In the genomic region with DNA sequence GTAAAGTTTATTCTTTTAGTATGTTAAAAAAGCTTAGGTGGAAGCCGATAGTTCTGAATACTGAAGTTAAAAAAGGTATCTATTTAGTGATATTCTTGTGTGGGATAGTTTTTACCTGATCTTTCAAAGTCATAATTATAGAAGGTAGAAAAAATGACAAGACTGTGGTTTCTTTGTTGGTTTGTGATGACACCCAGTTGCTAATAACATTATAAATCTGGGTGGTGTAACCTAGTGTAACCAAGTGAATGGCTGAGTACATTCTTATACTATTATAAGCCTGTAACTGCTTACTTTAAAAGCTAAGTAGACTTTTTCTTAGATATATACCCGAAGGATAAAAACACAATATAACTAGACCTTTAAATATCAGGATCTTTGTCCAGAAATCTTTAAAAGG, we compare ENCODE assay signal across 8 cellular contexts. TPM values are rescaled to one million over a fixed set of nuclear protein-coding genes. Genes with fewer than 3 reads are reported as not detected.
DNase-seq lines count a peak whose midpoint lies in the region; ATAC-seq and TF ChIP-seq lines count a peak whose summit lies in the region.

No MANE protein-coding gene starts in this region.

- no peaks in the 10 kb centered on the region for H3K27me3 Mint-ChIP-seq in stimulated activated naive CD8-positive, alpha-beta T cell treated with anti-CD3 and anti-CD28 coated beads, Interleukin-15, Interleukin-2, amounts not matched to agents 100 ng/mL and 50 ng/mL, for 24 hours
- peaks cover 4% of the 10 kb centered on the region for H3K27me3 Mint-ChIP-seq in activated T-helper 1 cell treated with anti-CD3 and anti-CD28 coated beads, Interleukin-12 subunit alpha, Interleukin-12 subunit beta, Interleukin-2, Interleukin-4 antibody, amounts not matched to agents 30 ng/mL and 10 ng/mL and 1 ng/mL, durations not matched to agents 14 hours and 24 hours and 36 hours (ENCODE audit: insufficient read depth)
- peaks cover 25 to 26% (median 26%) of the 10 kb centered on the region in 3 donors for H3K27me3 Mint-ChIP-seq in immature natural killer cell (ENCODE audit: low read depth in 3 of 3)

- H3K9me3 ChIP-seq in transverse colon = no peaks in the 10 kb centered on the region

- H3K4me1 Mint-ChIP-seq in stimulated activated naive CD8-positive, alpha-beta T cell treated with anti-CD3 and anti-CD28 coated beads, Interleukin-15, Interleukin-2, amounts not matched to agents 100 ng/mL and 50 ng/mL, for 24 hours (ENCODE audit: low read depth) = peaks cover 64% of the 10 kb centered on the region
- H3K4me1 Mint-ChIP-seq in activated T-helper 1 cell treated with anti-CD3 and anti-CD28 coated beads, Interleukin-12 subunit alpha, Interleukin-12 subunit beta, Interleukin-2, Interleukin-4 antibody, amounts not matched to agents 30 ng/mL and 10 ng/mL and 1 ng/mL, durations not matched to agents 14 hours and 24 hours and 36 hours (ENCODE audit: low read depth) = peaks cover 70% of the 10 kb centered on the region
- H3K4me1 Mint-ChIP-seq in immature natural killer cell = peaks cover 72 to 81% of the 10 kb centered on the region in 2 donors

- no peaks in the 10 kb centered on the region for H3K36me3 ChIP-seq in transverse colon

- H3K27me3 ChIP-seq in transverse colon = no peaks in the 10 kb centered on the region

- H3K4me3 ChIP-seq in transverse colon = peak overlapping the region; percentile 6 to 88 (median 84)

- peak overlapping the region; percentile 99 for H3K4me3 Mint-ChIP-seq in stimulated activated naive CD8-positive, alpha-beta T cell treated with anti-CD3 and anti-CD28 coated beads, Interleukin-15, Interleukin-2, amounts not matched to agents 100 ng/mL and 50 ng/mL, for 24 hours
- peak overlapping the region; percentile 94 for H3K4me3 Mint-ChIP-seq in activated T-helper 1 cell treated with anti-CD3 and anti-CD28 coated beads, Interleukin-12 subunit alpha, Interleukin-12 subunit beta, Interleukin-2, Interleukin-4 antibody, amounts not matched to agents 30 ng/mL and 10 ng/mL and 1 ng/mL, durations not matched to agents 14 hours and 24 hours and 36 hours
- H3K4me3 Mint-ChIP-seq in immature natural killer cell = peak overlapping the region; percentile 92 to 98 (median 95)

- no peak for DNase-seq in stimulated activated naive CD8-positive, alpha-beta T cell treated with anti-CD3 and anti-CD28 coated beads, Interleukin-15, Interleukin-2, amounts not matched to agents 100 U/mL and 50 U/mL, for 24 hours
- no peak for DNase-seq in activated T-helper 1 cell treated with anti-CD3 and anti-CD28 coated beads, Interleukin-12 subunit alpha, Interleukin-12 subunit beta, Interleukin-2, Interleukin-4 antibody, amounts not matched to agents 30 ng/mL and 10 ng/mL and 1 ng/mL, durations not matched to agents 14 hours and 24 hours and 36 hours (ENCODE audit: low spot score)
- DNase-seq in immature natural killer cell = peak; percentile 31 to 44 (median 41)
- DNase-seq in transverse colon = no peak
- no peak for DNase-seq in activated CD4-positive, CD25-positive, alpha-beta regulatory T cell (lab: John Stamatoyannopoulos, UW)
- no peak for DNase-seq in SK-N-DZ (ENCODE audit: low spot score)
- no peak for DNase-seq in SW 1271 (lab: John Stamatoyannopoulos, UW)

- no peaks in the 10 kb centered on the region for H3K9me3 Mint-ChIP-seq in stimulated activated naive CD8-positive, alpha-beta T cell treated with anti-CD3 and anti-CD28 coated beads, Interleukin-15, Interleukin-2, amounts not matched to agents 100 ng/mL and 50 ng/mL, for 24 hours
- no peaks in the 10 kb centered on the region for H3K9me3 Mint-ChIP-seq in activated T-helper 1 cell treated with anti-CD3 and anti-CD28 coated beads, Interleukin-12 subunit alpha, Interleukin-12 subunit beta, Interleukin-2, Interleukin-4 antibody, amounts not matched to agents 30 ng/mL and 10 ng/mL and 1 ng/mL, durations not matched to agents 14 hours and 24 hours and 36 hours
- peaks cover 0 to 1% (median 0%) of the 10 kb centered on the region in 6 donors for H3K9me3 Mint-ChIP-seq in immature natural killer cell

- TF ChIP-seq EP300 in transverse colon (IDR thresholded peaks at IDR 0.05; ENCODE audit: low read depth) = no peak

- in situ Hi-C loops in transverse colon (cut with MboI; ENCODE audit: low pct_ligation_motif_present in 1 of 4, low pct_unique_long_range_greater_than_20kb in 1 of 4, low sequenced_read_pairs in 3 of 4) = loop anchor here in 1 of 4 donors (5.0 kb wide), 1 partner anchor 100 kb away; no protein-coding TSS in a partner anchor

- peak overlapping the region; percentile 99 to 100 (median 100) for H3K27ac ChIP-seq in transverse colon

- no peak for TF ChIP-seq CTCF in transverse colon (IDR thresholded peaks at IDR 0.05)

- WGBS in transverse colon (ENCODE audit: low coverage in 1 of 2), 2 donors = 4 to 9% methylated on average over 2 of the region's 2 CpGs

- no peak for ATAC-seq in stimulated activated naive CD8-positive, alpha-beta T cell treated with anti-CD3 and anti-CD28 coated beads, Interleukin-15, Interleukin-2, amounts not matched to agents 100 U/mL and 50 U/mL, for 24 hours

- intact Hi-C loops in activated T-helper 1 cell treated with anti-CD3 and anti-CD28 coated beads, Interleukin-12 subunit alpha, Interleukin-12 subunit beta, Interleukin-2, Interleukin-4 antibody, amounts not matched to agents 30 ng/mL and 10 ng/mL and 1 ng/mL, durations not matched to agents 14 hours and 24 hours and 36 hours (cut with micrococcal nuclease) = loop anchor here (2.0 to 10.0 kb wide), 3 partner anchors 26 to 1508 kb away; no protein-coding TSS in a partner anchor
- intact Hi-C loops in transverse colon (cut with DNase I; ENCODE audit: low total_unique reads) = no loop called here

- no peak for TF ChIP-seq POLR2A in transverse colon (IDR thresholded peaks at IDR 0.05)

- peaks cover 15 to 55% (median 37%) of the 10 kb centered on the region in 4 donors for H3K4me1 ChIP-seq in transverse colon

- peaks cover 21% of the 10 kb centered on the region for H3K36me3 Mint-ChIP-seq in stimulated activated naive CD8-positive, alpha-beta T cell treated with anti-CD3 and anti-CD28 coated beads, Interleukin-15, Interleukin-2, amounts not matched to agents 100 ng/mL and 50 ng/mL, for 24 hours (ENCODE audit: low read depth)
- peaks cover 23% of the 10 kb centered on the region for H3K36me3 Mint-ChIP-seq in activated T-helper 1 cell treated with anti-CD3 and anti-CD28 coated beads, Interleukin-12 subunit alpha, Interleukin-12 subunit beta, Interleukin-2, Interleukin-4 antibody, amounts not matched to agents 30 ng/mL and 10 ng/mL and 1 ng/mL, durations not matched to agents 14 hours and 24 hours and 36 hours (ENCODE audit: low read depth)
- no peaks in the 10 kb centered on the region for H3K36me3 Mint-ChIP-seq in immature natural killer cell

- peak overlapping the region; percentile 95 for H3K27ac Mint-ChIP-seq in stimulated activated naive CD8-positive, alpha-beta T cell treated with anti-CD3 and anti-CD28 coated beads, Interleukin-15, Interleukin-2, amounts not matched to agents 100 ng/mL and 50 ng/mL, for 24 hours
- H3K27ac Mint-ChIP-seq in activated T-helper 1 cell treated with anti-CD3 and anti-CD28 coated beads, Interleukin-12 subunit alpha, Interleukin-12 subunit beta, Interleukin-2, Interleukin-4 antibody, amounts not matched to agents 30 ng/mL and 10 ng/mL and 1 ng/mL, durations not matched to agents 14 hours and 24 hours and 36 hours = peak overlapping the region; percentile 93
- peak overlapping the region; percentile 90 to 98 (median 92) for H3K27ac Mint-ChIP-seq in immature natural killer cell

RNA-seq across cellular contexts. Expression of a gene that starts 2.3 kb away (rescaled TPM):
- 46.5 and 48.6 TPM in 2 replicates for total RNA-seq in activated T-helper 1 cell treated with anti-CD3 and anti-CD28 coated beads, Interleukin-12 subunit alpha, Interleukin-12 subunit beta, Interleukin-2, Interleukin-4 antibody, amounts not matched to agents 30 ng/mL and 10 ng/mL and 1 ng/mL, durations not matched to agents 14 hours and 24 hours and 36 hours
- 10 to 100 TPM; 19.1 to 58.3 (median 22.6) TPM for polyA plus RNA-seq in immature natural killer cell
- 100 to 1,000 TPM; 102 to 192 (median 128) TPM for total RNA-seq in transverse colon
- polyA plus RNA-seq in SK-N-DZ (2014; cell fraction: cytosol; rRNA removed) = 17.7 and 22.0 TPM in 2 replicates
- 30.1 and 33.8 TPM in 2 replicates for polyA plus RNA-seq in SK-N-DZ (2014; cell fraction: nucleus; rRNA removed)

Comparison
In these comparisons a context has a peak if more than half of its experiments do, and no peak if none do; other contexts are left out.
1. DNase-seq: peak in immature natural killer cell (3 of 3); none in stimulated activated naive CD8-positive, alpha-beta T cell treated with anti-CD3 and anti-CD28 coated beads, Interleukin-15, Interleukin-2, amounts not matched to agents 100 U/mL and 50 U/mL, for 24 hours (single experiment), activated T-helper 1 cell treated with anti-CD3 and anti-CD28 coated beads, Interleukin-12 subunit alpha, Interleukin-12 subunit beta, Interleukin-2, Interleukin-4 antibody, amounts not matched to agents 30 ng/mL and 10 ng/mL and 1 ng/mL, durations not matched to agents 14 hours and 24 hours and 36 hours (single experiment), transverse colon (single experiment), activated CD4-positive, CD25-positive, alpha-beta regulatory T cell (0 of 4), SK-N-DZ (single experiment) and SW 1271 (0 of 2).
2. Peak in every context shown above with its lines, with median percentiles within 50 percentile points of each other: H3K27ac Mint-ChIP-seq and H3K4me3 Mint-ChIP-seq.